10 cellular contexts compared by ENCODE assay signal in the genomic region with DNA sequence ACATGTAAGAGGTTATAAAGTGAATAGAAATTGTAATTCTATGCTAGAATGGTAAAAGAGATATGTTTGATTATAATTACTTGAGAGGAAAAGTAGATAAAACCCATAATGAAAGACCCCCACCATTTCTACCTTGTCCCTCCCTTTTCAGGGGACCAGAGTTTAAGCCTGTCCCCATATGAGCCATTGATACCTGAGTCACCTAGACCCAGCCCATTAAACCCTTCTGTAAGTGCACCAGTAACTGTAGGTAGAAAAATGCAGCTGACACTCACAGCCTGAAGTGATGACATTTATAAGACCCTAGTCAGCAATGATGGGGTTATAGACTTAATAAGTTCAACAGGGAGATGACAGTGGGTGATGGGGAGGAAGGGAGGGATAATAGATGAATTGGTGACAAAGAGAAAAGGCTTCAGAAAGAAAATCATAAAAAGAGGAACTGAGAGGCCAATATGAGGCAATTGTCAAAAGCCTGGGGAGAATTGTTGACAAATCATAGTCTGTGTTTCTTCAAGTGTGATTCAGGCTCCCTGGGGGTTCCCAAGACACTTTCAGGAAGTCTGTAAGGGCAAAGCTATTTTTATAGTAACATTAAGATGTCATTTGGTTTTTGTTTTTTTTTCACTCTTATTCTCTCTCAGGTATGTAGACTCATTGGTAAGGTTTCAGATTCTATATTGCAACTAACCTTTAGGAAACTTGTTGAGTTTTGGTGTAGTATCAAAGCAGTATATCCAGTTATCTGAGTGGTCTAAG.
DNase-seq lines count a peak whose midpoint lies in the region; ATAC-seq and TF ChIP-seq lines count a peak whose summit lies in the region.
"Had no signal": no experiment of that assay in that cellular context is flagged by ENCODE, and none has a peak within 500 bp of the region (broad histone marks: within the 10 kb centered on the region; RNA-seq: fewer than 3 reads in every experiment).

No MANE protein-coding gene starts in this region.

- H3K27me3 ChIP-seq in left lung: no peaks in the 10 kb centered on the region

- DNase-seq in naive B cell: peak; percentile 3
- DNase-seq in left lung: no peak
- no peak for DNase-seq in natural killer cell
- DNase-seq in activated CD4-positive, alpha-beta T cell treated with anti-CD3 and anti-CD28 coated beads for 48 hours: no peak
- DNase-seq in DMS79 treated with DMSO at 0.1 percent for 48 hours (lab: John Stamatoyannopoulos, UW): no peak
- DNase-seq: activated CD4-positive, alpha-beta T cell treated with anti-CD3 and anti-CD28 coated beads for 4 hours; NCI-H446 had no signal

- ATAC-seq in GM18873 (IDR thresholded peaks at IDR 0.05; ENCODE audit: low FRiP score, unreplicated experiment): peak; percentile 99
- ATAC-seq in HG02588 (IDR thresholded peaks at IDR 0.05; ENCODE audit: unreplicated experiment): peak; percentile 99
- ATAC-seq in HG03565 (IDR thresholded peaks at IDR 0.05; ENCODE audit: unreplicated experiment): peak; percentile 99
- ATAC-seq in naive B cell (ENCODE audit: low read depth in 2 of 2): peak; percentile 49 to 51
- ATAC-seq in left lung: no peak
- ATAC-seq in natural killer cell: no peak

- H3K36me3 ChIP-seq in left lung: no peaks in the 10 kb centered on the region

- intact Hi-C loops in left lung (cut with DNase I) (no loop called here), natural killer cell (cut with micrococcal nuclease) (no loop called here)

- no peak overlapping the region for H3K27ac ChIP-seq in left lung

- H3K27me3 Mint-ChIP-seq in naive B cell (peaks cover 7 to 16% (median 14%) of the 10 kb centered on the region in 3 donors), natural killer cell (ENCODE audit: low read depth in 2 of 2) (no peaks in the 10 kb centered on the region)

- H3K9me3 Mint-ChIP-seq in naive B cell: peaks cover 2 to 20% (median 6%) of the 10 kb centered on the region in 7 donors
- H3K9me3 Mint-ChIP-seq in natural killer cell: peaks cover 2 to 3% of the 10 kb centered on the region in 2 donors

- no peak overlapping the region for H3K4me3 Mint-ChIP-seq in naive B cell
- no peak overlapping the region for H3K4me3 Mint-ChIP-seq in natural killer cell

- H3K4me1 Mint-ChIP-seq in naive B cell (peaks cover 7 to 10% (median 8%) of the 10 kb centered on the region in 3 donors), natural killer cell (no peaks in the 10 kb centered on the region)

- H3K9me3 ChIP-seq in left lung: no peaks in the 10 kb centered on the region

- H3K4me1 ChIP-seq in left lung: no peaks in the 10 kb centered on the region

- TF ChIP-seq CTCF in left lung (IDR thresholded peaks at IDR 0.05) (no peak), natural killer cell (IDR thresholded peaks at IDR 0.05) (no peak)

- H3K27ac Mint-ChIP-seq in naive B cell (no peak overlapping the region), natural killer cell (no peak overlapping the region)

- no peak overlapping the region for H3K4me3 ChIP-seq in left lung

- H3K36me3 Mint-ChIP-seq in naive B cell: no peaks in the 10 kb centered on the region
- no peaks in the 10 kb centered on the region for H3K36me3 Mint-ChIP-seq in natural killer cell

Comparison
In these comparisons a context has a peak if more than half of its experiments do, and no peak if none do; other contexts are left out.
1. ATAC-seq: peak in GM18873 (single experiment), HG02588 (single experiment), HG03565 (single experiment) and naive B cell (2 of 2); none in left lung (single experiment) and natural killer cell (0 of 3).